In the genomic region with DNA sequence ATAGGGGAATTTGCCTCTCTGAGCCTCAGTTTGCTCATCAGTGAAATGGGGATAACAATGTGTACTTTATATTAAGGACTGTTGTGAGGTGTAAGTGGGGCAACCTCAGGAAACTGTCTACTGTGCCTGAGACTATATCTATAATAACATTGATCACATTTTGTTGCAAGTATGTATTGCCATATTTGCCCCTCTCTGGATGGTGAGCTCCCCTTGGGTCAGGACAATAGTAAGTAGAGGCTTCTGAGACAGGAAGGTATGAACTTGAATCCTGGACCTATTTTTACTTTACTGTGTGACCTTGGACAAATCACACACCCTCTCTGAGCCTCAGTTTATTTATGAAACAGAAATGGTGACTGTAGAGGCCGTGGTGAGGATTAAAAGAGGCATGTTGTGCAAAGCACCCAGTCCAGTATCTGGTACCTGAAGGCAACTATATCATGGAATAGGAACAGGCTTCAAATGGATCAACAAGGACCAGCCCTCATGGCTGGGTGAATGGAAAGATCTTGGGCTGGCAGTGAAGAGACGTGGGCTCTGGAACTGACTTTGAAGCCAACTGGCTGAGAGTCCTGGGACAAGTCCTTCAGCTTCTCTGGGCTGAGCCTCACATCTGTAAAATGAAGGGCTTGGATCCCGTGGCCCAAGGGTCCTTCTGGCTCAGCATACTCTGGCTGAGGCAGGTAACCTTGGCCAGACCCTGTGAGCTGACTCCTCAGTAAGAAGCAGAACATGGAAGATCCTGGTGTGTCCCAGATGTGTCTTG, we compare ENCODE assay signal across 15 cellular contexts. TPM values are rescaled to one million over a fixed set of nuclear protein-coding genes. Genes with fewer than 3 reads are reported as not detected.
A peak's percentile ranks its signal among the peaks of the same experiment; 100 is the strongest.
DNase-seq lines count a peak whose midpoint lies in the region; ATAC-seq, FAIRE-seq and TF ChIP-seq lines count a peak whose summit lies in the region.
"Had no signal": no experiment of that assay in that cellular context is flagged by ENCODE, and none has a peak within 500 bp of the region (broad histone marks: within the 10 kb centered on the region; RNA-seq: fewer than 3 reads in every experiment).

No MANE protein-coding gene starts in this region.

- peaks cover 96% of the 10 kb centered on the region for H3K4me1 ChIP-seq in OCI-LY1 (ENCODE audit: insufficient read depth, low read length, severe bottlenecking)
- peaks cover 32% of the 10 kb centered on the region for H3K4me1 ChIP-seq in body of pancreas
- peaks cover 0 to 18% (median 5%) of the 10 kb centered on the region in 3 donors for H3K4me1 ChIP-seq in pancreas

- H3F3A ChIP-seq in OCI-LY1 (ENCODE audit: insufficient read depth, low read length), result peaks cover 38% of the 10 kb centered on the region

- H3K4me3 ChIP-seq in GM12865 (ENCODE audit: low read depth, low read length) (peak overlapping the region; percentile 60), OCI-LY1 (ENCODE audit: low read depth, low read length, poor library complexity, severe bottlenecking) (peak overlapping the region; percentile 24), body of pancreas (no peak overlapping the region), pancreas (no peak overlapping the region)

- no peaks in the 10 kb centered on the region for H3K79me2 ChIP-seq in OCI-LY1 (ENCODE audit: insufficient read depth, low read length)

- no peak overlapping the region for H2AFZ ChIP-seq in OCI-LY1 (ENCODE audit: low read length)

- intact Hi-C loops in body of pancreas (cut with DNase I) (no loop called here), pancreas (cut with DNase I) (no loop called here)

- no peak for TF ChIP-seq POLR2A in body of pancreas (IDR thresholded peaks at IDR 0.05)

- H3K9ac ChIP-seq in OCI-LY1 (ENCODE audit: low read length), result peak overlapping the region; percentile 64
- H3K9ac ChIP-seq: KMS-11 had no signal

- peak overlapping the region; percentile 99 for H3K27ac ChIP-seq in OCI-LY1 (ENCODE audit: low read depth, low read length, poor library complexity, severe bottlenecking)
- H3K27ac ChIP-seq in body of pancreas, result peak overlapping the region; percentile 15 to 77 (median 72)
- H3K27ac ChIP-seq in pancreas, result peak overlapping the region in 3 of 4 donors; percentile 20 to 51 (median 50)
- H3K27ac ChIP-seq: KMS-11 had no signal

- no peaks in the 10 kb centered on the region for H3K27me3 ChIP-seq in OCI-LY1 (ENCODE audit: insufficient read depth, low read length)
- H3K27me3 ChIP-seq in body of pancreas, result no peaks in the 10 kb centered on the region
- H3K27me3 ChIP-seq in pancreas, result no peaks in the 10 kb centered on the region

- DNase-seq in GM12865 (ENCODE audit: low read depth) (no peak), body of pancreas (no peak), pancreas (no peak), putamen (ENCODE audit: low spot score) (no peak), NCI-H526 treated with DMSO at 0.1 percent for 48 hours (lab: John Stamatoyannopoulos, UW) (no peak)
- DNase-seq: activated CD4-positive, CD25-positive, alpha-beta regulatory T cell; activated T-cell treated with anti-CD3 and anti-CD28 coated beads, Interleukin-2, amount 50 U/mL, for 48 hours; stimulated activated CD4-positive, alpha-beta T cell treated with anti-CD3 and anti-CD28 coated beads, Interleukin-4, amount 100 ng/mL, for 4 hours had no signal

- H3K9me3 ChIP-seq in OCI-LY1 (ENCODE audit: low read length) (no peaks in the 10 kb centered on the region), body of pancreas (no peaks in the 10 kb centered on the region), pancreas (no peaks in the 10 kb centered on the region)
- H3K9me3 ChIP-seq: Caco-2 had no signal

- no peak for TF ChIP-seq CTCF in GM12865 (IDR thresholded peaks at IDR 0.05; ENCODE audit: insufficient read depth, low read depth, low read length, missing control alignments)
- no peak for TF ChIP-seq CTCF in OCI-LY1 (IDR thresholded peaks at IDR 0.05; ENCODE audit: low read length)
- no peak for TF ChIP-seq CTCF in body of pancreas (IDR thresholded peaks at IDR 0.05)
- no peak for TF ChIP-seq CTCF in pancreas (IDR thresholded peaks at IDR 0.05)

- H3K36me3 ChIP-seq in OCI-LY1 (ENCODE audit: insufficient read depth, low read length) (no peaks in the 10 kb centered on the region), body of pancreas (replicated peaks in 1 of 2; ENCODE audit: insufficient read depth in 1 of 2, low read depth in 2 of 2) (no peaks in the 10 kb centered on the region), pancreas (no peaks in the 10 kb centered on the region)

- ATAC-seq in body of pancreas, result no peak
- ATAC-seq in pancreas, result no peak
- ATAC-seq in HG03457 (IDR thresholded peaks at IDR 0.05; ENCODE audit: unreplicated experiment), result no peak
- ATAC-seq: SK-N-SH treated with all-trans-retinoic acid at 6 μM for 48 hours; stimulated activated naive CD8-positive, alpha-beta T cell treated with anti-CD3 and anti-CD28 coated beads, Interleukin-15, Interleukin-2, amounts not matched to agents 100 U/mL and 50 U/mL, for 24 hours had no signal

- no peak for FAIRE-seq in pancreas (lab: Jason Lieb, UNC)
- FAIRE-seq: islet of Langerhans had no signal

- H3K9me2 ChIP-seq in OCI-LY1 (ENCODE audit: low read depth, low read length), result no peaks in the 10 kb centered on the region

- 57 to 68% methylated on average over 3 of the region's 3 CpGs for WGBS in body of pancreas, 2 donors
- WGBS in pancreas, 2 donors, result 61 to 62% methylated on average over 3 of the region's 3 CpGs

- H3K4me2 ChIP-seq in OCI-LY1 (ENCODE audit: low read length), result peak overlapping the region; percentile 64
- H3K4me2 ChIP-seq: KMS-11 had no signal

- H4K20me1 ChIP-seq in OCI-LY1 (ENCODE audit: insufficient read depth, low read length), result no peaks in the 10 kb centered on the region

RNA-seq across cellular contexts. Expression of a gene that starts 35.0 kb away (rescaled TPM):
- 100 to 1,000 TPM in 1 of 2 donors, 10 to 100 TPM in 1; 65.9 to 118 TPM for total RNA-seq in body of pancreas
- total RNA-seq in pancreas, result 10 to 100 TPM; 16.6 to 54.0 (median 31.2) TPM
- polyA plus RNA-seq in pancreas, result 10 to 100 TPM; 40.1 to 51.9 TPM

Comparison
In these comparisons a context has a peak if more than half of its experiments do, and no peak if none do; other contexts are left out.
1. H3K4me3 ChIP-seq: peak in GM12865 (single experiment) and OCI-LY1 (single experiment); none in body of pancreas (0 of 2) and pancreas (0 of 4).
2. Peak in every context shown above with its lines, with median percentiles within 50 percentile points of each other: H3K27ac ChIP-seq.